ENCODE assay signal across 9 cellular contexts in the genomic region with DNA sequence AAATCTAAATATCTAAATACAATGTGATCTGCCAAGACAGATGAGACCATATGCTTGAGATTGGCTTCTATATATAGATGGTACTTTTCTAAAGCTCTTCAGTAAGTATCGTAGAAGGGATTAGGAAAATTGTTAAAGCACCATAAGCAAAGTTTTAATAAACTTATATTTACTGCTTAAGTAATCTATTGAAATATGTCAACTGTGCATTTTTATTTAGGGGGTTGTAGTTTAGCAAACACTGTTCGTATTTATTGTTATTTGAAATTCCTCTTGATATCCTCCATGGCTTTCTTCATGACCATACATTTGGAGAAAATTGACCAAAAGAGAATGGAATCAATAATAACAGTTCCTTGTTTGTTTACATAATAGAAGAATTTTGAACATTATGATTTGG.
"Had no signal": no experiment of that assay in that cellular context is flagged by ENCODE, and none has a peak within 500 bp of the region (broad histone marks: within the 10 kb centered on the region; RNA-seq: fewer than 3 reads in every experiment).

No MANE protein-coding gene starts in this region.

- ATAC-seq: HCT116 had no signal

- H3K27ac ChIP-seq: GM23248, HL-60 had no signal

- H2AFZ ChIP-seq: GM23248 had no signal

- H3K9me3 ChIP-seq: HAP-1 had no signal

- H3K9ac ChIP-seq: GM23248 had no signal

- DNase-seq: GM23248, GOT3, H7, HFFc6, Kasumi-1, KG1 had no signal

- H3K4me1 ChIP-seq: HAP-1 had no signal

- H3K4me3 ChIP-seq: GM23248, HAP-1 had no signal
